ENCODE assay signal across 24 cellular contexts in the genomic region with DNA sequence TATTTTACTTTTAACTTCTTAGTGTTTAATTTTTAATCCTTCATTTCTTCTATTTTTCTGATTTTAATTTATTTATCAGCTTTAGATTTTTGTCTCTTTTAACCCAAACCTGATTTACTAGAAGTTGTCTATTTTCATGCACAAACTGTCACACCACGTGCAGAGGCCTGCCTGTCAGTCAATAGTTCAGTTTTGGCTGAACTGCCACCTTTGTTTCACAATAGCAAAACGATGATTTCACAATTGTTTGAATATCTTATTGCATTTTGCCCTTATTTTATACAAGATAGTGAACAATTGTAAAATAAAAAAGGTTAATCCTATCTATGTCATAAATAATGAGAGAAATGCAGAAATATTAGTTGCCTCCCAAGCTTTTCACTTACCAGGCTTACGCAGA. TPM values are rescaled to one million over a fixed set of nuclear protein-coding genes. Genes with fewer than 3 reads are reported as not detected.
"Had no signal": no experiment of that assay in that cellular context is flagged by ENCODE, and none has a peak within 500 bp of the region (broad histone marks: within the 10 kb centered on the region; RNA-seq: fewer than 3 reads in every experiment).

No MANE protein-coding gene starts in this region.

- H3K9me3 ChIP-seq: esophagus squamous epithelium, heart right ventricle, ovary, prostate gland, spleen, testis, vagina had no signal

- H3K4me3 Mint-ChIP-seq: activated CD4-positive, alpha-beta memory T cell treated with anti-CD3 and anti-CD28 coated beads, Interleukin-2, amount 10 ng/mL, durations not matched to agents 7 days and 5 days; activated CD8-positive, alpha-beta memory T cell treated with anti-CD3 and anti-CD28 coated beads, Interleukin-2, amount 10 ng/mL, durations not matched to agents 7 days and 5 days; activated naive CD4-positive, alpha-beta T cell treated with anti-CD3 and anti-CD28 coated beads, Interleukin-2, amount 10 ng/mL, durations not matched to agents 7 days and 5 days; mesothelial cell of epicardium; natural killer cell; type B pancreatic cell had no signal

- H3K27ac ChIP-seq: coronary artery, esophagus squamous epithelium, heart right ventricle, ovary, prostate gland, spleen, testis, vagina had no signal

- ATAC-seq: activated CD8-positive, alpha-beta memory T cell treated with anti-CD3 and anti-CD28 coated beads, Interleukin-2, amount 10 ng/mL, durations not matched to agents 7 days and 5 days; heart right ventricle; natural killer cell had no signal

- H3K4me1 Mint-ChIP-seq: activated CD4-positive, alpha-beta memory T cell treated with anti-CD3 and anti-CD28 coated beads, Interleukin-2, amount 10 ng/mL, durations not matched to agents 7 days and 5 days; activated CD8-positive, alpha-beta memory T cell treated with anti-CD3 and anti-CD28 coated beads, Interleukin-2, amount 10 ng/mL, durations not matched to agents 7 days and 5 days; activated naive CD4-positive, alpha-beta T cell treated with anti-CD3 and anti-CD28 coated beads, Interleukin-2, amount 10 ng/mL, durations not matched to agents 7 days and 5 days; mesothelial cell of epicardium; natural killer cell had no signal

- H3K36me3 Mint-ChIP-seq: activated CD8-positive, alpha-beta memory T cell treated with anti-CD3 and anti-CD28 coated beads, Interleukin-2, amount 10 ng/mL, durations not matched to agents 7 days and 5 days; activated naive CD4-positive, alpha-beta T cell treated with anti-CD3 and anti-CD28 coated beads, Interleukin-2, amount 10 ng/mL, durations not matched to agents 7 days and 5 days; mesothelial cell of epicardium; natural killer cell; type B pancreatic cell had no signal

- H3K27me3 ChIP-seq: esophagus squamous epithelium, heart right ventricle, ovary, spleen, testis, vagina had no signal

- H3K4me3 ChIP-seq: coronary artery, esophagus squamous epithelium, heart right ventricle, lung, ovary, prostate gland, spleen, testis, vagina had no signal

- H3K27me3 Mint-ChIP-seq: activated naive CD4-positive, alpha-beta T cell treated with anti-CD3 and anti-CD28 coated beads, Interleukin-2, amount 10 ng/mL, durations not matched to agents 7 days and 5 days; type B pancreatic cell had no signal

- H3K27ac Mint-ChIP-seq: activated CD4-positive, alpha-beta memory T cell treated with anti-CD3 and anti-CD28 coated beads, Interleukin-2, amount 10 ng/mL, durations not matched to agents 7 days and 5 days; activated CD8-positive, alpha-beta memory T cell treated with anti-CD3 and anti-CD28 coated beads, Interleukin-2, amount 10 ng/mL, durations not matched to agents 7 days and 5 days; activated naive CD4-positive, alpha-beta T cell treated with anti-CD3 and anti-CD28 coated beads, Interleukin-2, amount 10 ng/mL, durations not matched to agents 7 days and 5 days; mesothelial cell of epicardium; natural killer cell; type B pancreatic cell had no signal

- H3K9me3 Mint-ChIP-seq: activated CD4-positive, alpha-beta memory T cell treated with anti-CD3 and anti-CD28 coated beads, Interleukin-2, amount 10 ng/mL, durations not matched to agents 7 days and 5 days; activated naive CD4-positive, alpha-beta T cell treated with anti-CD3 and anti-CD28 coated beads, Interleukin-2, amount 10 ng/mL, durations not matched to agents 7 days and 5 days; mesothelial cell of epicardium; natural killer cell; type B pancreatic cell had no signal

- H3K4me1 ChIP-seq: esophagus squamous epithelium, heart right ventricle, prostate gland, testis, vagina had no signal

- DNase-seq: activated CD4-positive, alpha-beta memory T cell treated with anti-CD3 and anti-CD28 coated beads, Interleukin-2, amount 10 ng/mL, durations not matched to agents 7 days and 5 days; activated CD4-positive, alpha-beta T cell treated with anti-CD3 and anti-CD28 coated beads for 48 hours; activated CD4-positive, CD25-positive, alpha-beta regulatory T cell; activated CD8-positive, alpha-beta memory T cell treated with anti-CD3 and anti-CD28 coated beads, Interleukin-2, amount 10 ng/mL, durations not matched to agents 7 days and 5 days; activated effector memory CD4-positive, alpha-beta T cell treated with anti-CD3 and anti-CD28 coated beads, Interleukin-2, amount 50 U/mL, for 16 hours; activated naive CD4-positive, alpha-beta T cell treated with anti-CD3 and anti-CD28 coated beads, Interleukin-2, amount 10 ng/mL, durations not matched to agents 7 days and 5 days; activated T-cell treated with anti-CD3 and anti-CD28 coated beads for 4 hours; cerebellar nuclear complex; esophagus squamous epithelium; heart right ventricle; kidney; natural killer cell; ovary; spleen; stimulated activated CD4-positive, alpha-beta T cell treated with anti-CD3 and anti-CD28 coated beads, Interleukin-4, amount 100 ng/mL, for 1 hour; stimulated activated naive CD4-positive, alpha-beta T cell; T1000; testis had no signal

- H3K36me3 ChIP-seq: esophagus squamous epithelium, heart right ventricle, ovary, prostate gland, spleen, vagina had no signal

RNA-seq across cellular contexts. Expression of a gene that starts 24.0 kb away (rescaled TPM):
- total RNA-seq: activated CD8-positive, alpha-beta memory T cell treated with anti-CD3 and anti-CD28 coated beads, Interleukin-2, amount 10 ng/mL, durations not matched to agents 7 days and 5 days had no signal
